In genomic region chr4:109648997-109649575, GRCh38 we compare ENCODE assay signal across 17 cellular contexts. TPM values are rescaled to one million over a fixed set of nuclear protein-coding genes. Genes with fewer than 3 reads are reported as not detected.
DNase-seq lines count a peak whose midpoint lies in the region; ATAC-seq, FAIRE-seq and TF ChIP-seq lines count a peak whose summit lies in the region.
"Had no signal": no experiment of that assay in that cellular context is flagged by ENCODE, and none has a peak within 500 bp of the region (broad histone marks: within the 10 kb centered on the region; RNA-seq: fewer than 3 reads in every experiment).

No MANE protein-coding gene starts in this region.

- H3K27me3 ChIP-seq in CD4-positive, alpha-beta T cell (ENCODE audit: control insufficient read depth, insufficient read depth, low read length), result no peaks in the 10 kb centered on the region
- no peaks in the 10 kb centered on the region for H3K27me3 ChIP-seq in SK-N-SH (ENCODE audit: insufficient read depth)
- H3K27me3 ChIP-seq: ovary, sigmoid colon, stomach had no signal

- no peaks in the 10 kb centered on the region for H3K36me3 ChIP-seq in SK-N-SH (replicated peaks in 1 of 2; ENCODE audit: control insufficient read depth in 1 of 2, insufficient read depth in 2 of 2, low read length in 1 of 2)
- H3K36me3 ChIP-seq: ovary, sigmoid colon had no signal

- peaks cover 15% of the 10 kb centered on the region for H3K9me3 ChIP-seq in CD4-positive, alpha-beta T cell (ENCODE audit: control insufficient read depth, low read length)
- H3K9me3 ChIP-seq in SK-N-SH, result no peaks in the 10 kb centered on the region; the same call in 1 of the 2 replicates
- H3K9me3 ChIP-seq: ovary had no signal

- H3K9me3 Mint-ChIP-seq in CD4-positive, alpha-beta T cell, result peaks cover 5% of the 10 kb centered on the region
- H3K9me3 Mint-ChIP-seq in activated CD8-positive, alpha-beta T cell treated with anti-CD3 and anti-CD28 coated beads for 36 hours, result peaks cover 23% of the 10 kb centered on the region
- no peaks in the 10 kb centered on the region for H3K9me3 Mint-ChIP-seq in endothelial cell (ENCODE audit: unreplicated experiment)
- peaks cover 5 to 10% of the 10 kb centered on the region in 2 donors for H3K9me3 Mint-ChIP-seq in stimulated activated naive B cell treated with anti-CD40 and anti-IgM and Interleukin-4, amounts not matched to agents 10 μg/mL and 1 μg/mL and 100 μg/mL, for 72 hours
- H3K9me3 Mint-ChIP-seq: type B pancreatic cell had no signal

- no peak overlapping the region for H3K27ac Mint-ChIP-seq in CD4-positive, alpha-beta T cell
- peak overlapping the region; percentile 79 for H3K27ac Mint-ChIP-seq in activated CD8-positive, alpha-beta T cell treated with anti-CD3 and anti-CD28 coated beads for 36 hours
- H3K27ac Mint-ChIP-seq in endothelial cell (ENCODE audit: unreplicated experiment), result peak overlapping the region; percentile 40
- H3K27ac Mint-ChIP-seq in stimulated activated naive B cell treated with anti-CD40 and anti-IgM and Interleukin-4, amounts not matched to agents 10 μg/mL and 1 μg/mL and 100 μg/mL, for 72 hours, result no peak overlapping the region
- H3K27ac Mint-ChIP-seq: type B pancreatic cell had no signal

- H3K79me2 ChIP-seq in SK-N-SH (ENCODE audit: insufficient read depth), result no peaks in the 10 kb centered on the region

- no peaks in the 10 kb centered on the region for H3F3A ChIP-seq in SK-N-SH (replicated peaks; ENCODE audit: insufficient read depth)

- H3K27me3 Mint-ChIP-seq in CD4-positive, alpha-beta T cell, result no peaks in the 10 kb centered on the region
- H3K27me3 Mint-ChIP-seq in activated CD8-positive, alpha-beta T cell treated with anti-CD3 and anti-CD28 coated beads for 36 hours, result no peaks in the 10 kb centered on the region
- no peaks in the 10 kb centered on the region for H3K27me3 Mint-ChIP-seq in endothelial cell (ENCODE audit: unreplicated experiment)
- no peaks in the 10 kb centered on the region for H3K27me3 Mint-ChIP-seq in stimulated activated naive B cell treated with anti-CD40 and anti-IgM and Interleukin-4, amounts not matched to agents 10 μg/mL and 1 μg/mL and 100 μg/mL, for 72 hours
- H3K27me3 Mint-ChIP-seq: type B pancreatic cell had no signal

- CTCF ChIA-PET in CD4-positive, alpha-beta T cell (lab: Charles Lee), result interaction anchor here (0.7 to 0.8 kb wide), 2 partner anchors 15 to 54 kb away, joined by 3 to 4 read pairs; no protein-coding TSS in a partner anchor
- CTCF ChIA-PET in activated CD8-positive, alpha-beta T cell treated with anti-CD3 and anti-CD28 coated beads for 36 hours (lab: Charles Lee), result interaction anchor here (0.6 to 1.3 kb wide), 3 partner anchors 55 to 89 kb away, joined by 3 to 4 read pairs (median 4); partner anchors contain the start of genes CASP6 and MCUB
- CTCF ChIA-PET in SK-N-SH (lab: Yijun Ruan, JAX), result no interaction called here

- no peak overlapping the region for H3K4me2 ChIP-seq in SK-N-SH

- no peak for DNase-seq in CD4-positive, alpha-beta T cell
- DNase-seq in GM12891 (ENCODE audit: insufficient read length, low spot score) (no peak), endothelial cell (ENCODE audit: low spot score) (no peak), SK-N-SH (no peak)
- no peak for DNase-seq in activated CD8-positive, alpha-beta T cell treated with anti-CD3 and anti-CD28 coated beads for 36 hours
- DNase-seq in stimulated activated naive B cell treated with anti-CD40 and anti-IgM and Interleukin-4, amounts not matched to agents 10 μg/mL and 1 μg/mL and 100 μg/mL, for 72 hours, result no peak
- DNase-seq: foreskin melanocyte, GOT3, hypothalamus, NCI-H524 treated with DMSO at 0.1 percent for 48 hours, ovary, sigmoid colon, stomach had no signal

- no peaks in the 10 kb centered on the region for H3K9me2 ChIP-seq in SK-N-SH

- H3K4me1 ChIP-seq in SK-N-SH (ENCODE audit: control insufficient read depth in 1 of 2, insufficient read depth in 2 of 2, low read depth in 1 of 2, low read length in 1 of 2), result no peaks in the 10 kb centered on the region
- H3K4me1 ChIP-seq: sigmoid colon, stomach had no signal

- peaks cover 39% of the 10 kb centered on the region for H3K36me3 Mint-ChIP-seq in CD4-positive, alpha-beta T cell (ENCODE audit: low read depth)
- peaks cover 34% of the 10 kb centered on the region for H3K36me3 Mint-ChIP-seq in activated CD8-positive, alpha-beta T cell treated with anti-CD3 and anti-CD28 coated beads for 36 hours (ENCODE audit: low read depth)
- H3K36me3 Mint-ChIP-seq in endothelial cell (ENCODE audit: low read depth, unreplicated experiment), result no peaks in the 10 kb centered on the region
- H3K36me3 Mint-ChIP-seq in stimulated activated naive B cell treated with anti-CD40 and anti-IgM and Interleukin-4, amounts not matched to agents 10 μg/mL and 1 μg/mL and 100 μg/mL, for 72 hours, result peaks cover 13 to 19% of the 10 kb centered on the region in 2 donors

- no peak for TF ChIP-seq EP300 in SK-N-SH (IDR thresholded peaks at IDR 0.05; ENCODE audit: borderline replicate concordance in 1 of 2, low read depth in 1 of 2, low read length in 1 of 2)

- 77% methylated on average over 2 of the region's 2 CpGs for WGBS in SK-N-SH (ENCODE audit: low lambda C conversion rate)

- no peak overlapping the region for H3K4me3 ChIP-seq in SK-N-SH (ENCODE audit: low read depth in 2 of 2, low read length in 1 of 2)
- H3K4me3 ChIP-seq: ovary, sigmoid colon, stomach had no signal

- TF ChIP-seq CTCF in CD4-positive, alpha-beta T cell (IDR thresholded peaks at IDR 0.05), result no peak
- no peak for TF ChIP-seq CTCF in activated CD8-positive, alpha-beta T cell treated with anti-CD3 and anti-CD28 coated beads for 36 hours (IDR thresholded peaks at IDR 0.05)
- TF ChIP-seq CTCF in endothelial cell (IDR thresholded peaks at IDR 0.05; ENCODE audit: unreplicated experiment) (no peak), SK-N-SH (IDR thresholded peaks at IDR 0.05) (no peak)

- no peaks in the 10 kb centered on the region for H3K4me1 Mint-ChIP-seq in CD4-positive, alpha-beta T cell (ENCODE audit: low read depth)
- H3K4me1 Mint-ChIP-seq in activated CD8-positive, alpha-beta T cell treated with anti-CD3 and anti-CD28 coated beads for 36 hours (ENCODE audit: low read depth), result peaks cover 37% of the 10 kb centered on the region
- H3K4me1 Mint-ChIP-seq in endothelial cell (ENCODE audit: unreplicated experiment), result peaks cover 9% of the 10 kb centered on the region
- peaks cover 15 to 16% of the 10 kb centered on the region in 2 donors for H3K4me1 Mint-ChIP-seq in stimulated activated naive B cell treated with anti-CD40 and anti-IgM and Interleukin-4, amounts not matched to agents 10 μg/mL and 1 μg/mL and 100 μg/mL, for 72 hours

- TF ChIP-seq POLR2A in GM12891 (IDR thresholded peaks at IDR 0.05; ENCODE audit: low read depth, low read length), result no peak

- TF ChIP-seq RAD21 in SK-N-SH (IDR thresholded peaks at IDR 0.05; ENCODE audit: low read length), result no peak

- ATAC-seq in CD4-positive, alpha-beta T cell (ENCODE audit: poor library complexity), result peak; percentile 16
- no peak for ATAC-seq in activated CD8-positive, alpha-beta T cell treated with anti-CD3 and anti-CD28 coated beads for 36 hours
- ATAC-seq in HG02623 (IDR thresholded peaks at IDR 0.05; ENCODE audit: unreplicated experiment) (no peak), GM18870 (IDR thresholded peaks at IDR 0.05; ENCODE audit: unreplicated experiment) (no peak)
- ATAC-seq in stimulated activated naive B cell treated with anti-CD40 and anti-IgM and Interleukin-4, amounts not matched to agents 10 μg/mL and 1 μg/mL and 100 μg/mL, for 72 hours (replicated peaks), result no peak

- no peaks in the 10 kb centered on the region for H4K20me1 ChIP-seq in SK-N-SH (ENCODE audit: insufficient read depth)

- no peak overlapping the region for H2AFZ ChIP-seq in SK-N-SH (ENCODE audit: low read depth)

- FAIRE-seq in GM12891 (lab: Jason Lieb, UNC), result peak; percentile 73
- FAIRE-seq: keratinocyte had no signal

- peak overlapping the region; percentile 74 for H3K4me3 Mint-ChIP-seq in CD4-positive, alpha-beta T cell
- H3K4me3 Mint-ChIP-seq in activated CD8-positive, alpha-beta T cell treated with anti-CD3 and anti-CD28 coated beads for 36 hours, result peak overlapping the region; percentile 3
- H3K4me3 Mint-ChIP-seq in endothelial cell (ENCODE audit: unreplicated experiment), result no peak overlapping the region
- H3K4me3 Mint-ChIP-seq in stimulated activated naive B cell treated with anti-CD40 and anti-IgM and Interleukin-4, amounts not matched to agents 10 μg/mL and 1 μg/mL and 100 μg/mL, for 72 hours, result peak overlapping the region in 1 of 2 donors; percentile 10
- H3K4me3 Mint-ChIP-seq: type B pancreatic cell had no signal

- POLR2A ChIA-PET in CD4-positive, alpha-beta T cell (lab: Charles Lee), result interaction anchor here (0.6 to 5.1 kb wide), 30 partner anchors 8 to 216 kb away, joined by 3 to 108 read pairs (median 6); partner anchors contain the start of genes CASP6, MCUB, PLA2G12A and SEC24B
- POLR2A ChIA-PET in activated CD8-positive, alpha-beta T cell treated with anti-CD3 and anti-CD28 coated beads for 36 hours (lab: Charles Lee), result interaction anchor here (0.6 to 1.5 kb wide), 3 partner anchors 54 to 967 kb away, joined by 3 to 7 read pairs (median 3); partner anchors contain the start of gene CASP6
- POLR2A ChIA-PET in SK-N-SH (lab: Yijun Ruan, JAX), result no interaction called here

- intact Hi-C loops in CD4-positive, alpha-beta T cell (cut with DNase I, micrococcal nuclease), result loop anchor here in 1 of 2 experiments (1.0 to 5.0 kb wide), 3 partner anchors 37 to 88 kb away; no protein-coding TSS in a partner anchor
- intact Hi-C loops in activated CD8-positive, alpha-beta T cell treated with anti-CD3 and anti-CD28 coated beads for 36 hours (cut with micrococcal nuclease), result loop anchor here (5.0 kb wide), 1 partner anchor 87 kb away; the partner anchor contains the start of gene MCUB

- H3K9ac ChIP-seq in SK-N-SH, result no peak overlapping the region

- H3K27ac ChIP-seq in CD4-positive, alpha-beta T cell (ENCODE audit: low read depth, low read length), result peak overlapping the region; percentile 57
- no peak overlapping the region for H3K27ac ChIP-seq in SK-N-SH (ENCODE audit: low read depth in 2 of 2, low read length in 1 of 2)
- H3K27ac ChIP-seq: ovary, sigmoid colon, stomach had no signal

TF ChIP-seq in GM12891, 5 proteins besides CTCF, POLR2A, EP300 and RAD21 (continues in another document):
- TF ChIP-seq TAF1 (IDR thresholded peaks at IDR 0.05; ENCODE audit: low read depth, low read length), result no peak
- TF ChIP-seq POLR2AphosphoS5 (IDR thresholded peaks at IDR 0.05; ENCODE audit: low read depth, low read length), result no peak
- no peak for TF ChIP-seq SPI1 (IDR thresholded peaks at IDR 0.05; ENCODE audit: low read depth, low read length)

RNA-seq across cellular contexts. Expression of gene CASP6, which starts 54.2 kb away (rescaled TPM):
- 1 to 10 TPM; 5.4 to 5.5 TPM for total RNA-seq in CD4-positive, alpha-beta T cell
- polyA plus RNA-seq in GM12891 (2012; ENCODE audit: low read depth, missing spikeins), result 10.1 TPM
- 10 to 100 TPM; 19.1 to 28.3 TPM for total RNA-seq in activated CD8-positive, alpha-beta T cell treated with anti-CD3 and anti-CD28 coated beads for 36 hours
- total RNA-seq in endothelial cell (ENCODE audit: unreplicated experiment), result 76.4 TPM
- polyA plus RNA-seq in SK-N-SH (2012; rRNA removed), result 30.2 and 55.3 TPM in 2 replicates
- 41.4 and 53.1 TPM in 2 replicates for polyA plus RNA-seq in SK-N-SH (2012; cell fraction: cytosol; rRNA removed)
- 17.4 and 33.9 TPM in 2 replicates for polyA plus RNA-seq in SK-N-SH (2012; cell fraction: nucleus; rRNA removed)

Comparison
In these comparisons a context has a peak if more than half of its experiments do, and no peak if none do; other contexts are left out.
1. H3K27ac Mint-ChIP-seq: peak in activated CD8-positive, alpha-beta T cell treated with anti-CD3 and anti-CD28 coated beads for 36 hours (single experiment) and endothelial cell (single experiment); none in CD4-positive, alpha-beta T cell (single experiment) and stimulated activated naive B cell treated with anti-CD40 and anti-IgM and Interleukin-4, amounts not matched to agents 10 μg/mL and 1 μg/mL and 100 μg/mL, for 72 hours (single experiment).